8 cellular contexts compared by ENCODE assay signal in the genomic region with DNA sequence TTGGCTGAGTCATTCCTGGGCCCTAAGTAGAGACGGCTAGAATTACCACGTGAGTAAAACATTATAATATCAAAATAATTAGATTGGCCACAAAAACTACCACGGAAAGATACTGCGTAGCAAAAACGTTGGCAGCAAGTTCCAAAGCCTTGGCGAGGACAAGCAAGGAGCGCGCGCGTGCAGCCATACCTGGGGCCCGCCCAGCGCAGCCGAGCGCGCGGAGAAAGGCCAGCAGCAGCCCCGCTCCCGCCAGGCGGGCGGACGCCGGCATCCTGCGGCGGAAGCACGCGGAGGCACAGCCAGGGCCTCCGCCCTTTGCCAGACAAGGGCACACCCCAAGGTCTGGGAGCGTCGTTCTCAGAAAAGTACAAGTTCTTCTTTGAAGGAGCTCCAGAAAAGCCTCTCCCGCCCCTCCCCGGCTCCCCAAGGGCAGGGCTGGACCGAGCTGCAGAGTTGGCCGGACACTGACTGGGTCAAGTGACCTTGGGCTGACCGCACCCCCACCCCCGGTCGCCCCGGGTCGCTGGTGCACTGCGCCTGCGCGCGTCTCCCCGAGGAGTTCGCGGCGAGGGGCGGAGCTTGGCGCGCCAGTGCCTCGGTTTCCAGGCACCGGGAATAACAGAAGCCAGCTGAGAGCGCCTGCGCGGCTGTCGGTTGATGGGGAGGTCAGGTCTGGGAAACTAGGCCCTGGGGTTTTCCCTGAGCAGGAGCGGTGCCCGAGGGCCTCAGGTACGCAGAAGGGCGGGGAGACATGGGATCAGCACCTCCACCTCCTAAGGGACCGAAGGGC. TPM values are rescaled to one million over a fixed set of nuclear protein-coding genes. Genes with fewer than 3 reads are reported as not detected.
A peak's percentile ranks its signal among the peaks of the same experiment; 100 is the strongest.
DNase-seq lines count a peak whose midpoint lies in the region; ATAC-seq lines count a peak whose summit lies in the region.

A gene with protein sequence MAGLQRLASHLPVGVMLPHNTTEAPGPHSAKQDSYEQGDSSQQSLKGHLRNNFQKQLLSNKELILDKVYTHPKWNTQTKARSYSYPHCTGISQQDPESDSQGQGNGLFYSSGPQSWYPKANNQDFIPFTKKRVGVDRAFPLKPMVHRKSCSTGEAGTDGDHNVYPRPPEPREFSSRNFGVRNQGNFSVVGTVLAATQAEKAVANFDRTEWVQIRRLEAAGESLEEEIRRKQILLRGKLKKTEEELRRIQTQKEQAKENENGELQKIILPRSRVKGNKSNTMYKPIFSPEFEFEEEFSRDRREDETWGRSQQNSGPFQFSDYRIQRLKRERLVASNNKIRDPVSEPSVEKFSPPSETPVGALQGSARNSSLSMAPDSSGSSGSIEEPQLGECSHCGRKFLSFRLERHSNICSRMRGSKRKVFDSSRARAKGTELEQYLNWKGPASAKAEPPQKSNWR (plus strand): TSS at position 621 of the 790 bp plus-strand sequence. CDS start 933 bp downstream, outside the sequence.

- peaks cover 11% of the 10 kb centered on the region for H3K4me1 Mint-ChIP-seq in activated CD8-positive, alpha-beta T cell treated with anti-CD3 and anti-CD28 coated beads, Interleukin-2, amount 10 ng/mL, durations not matched to agents 7 days and 5 days (ENCODE audit: low read depth)
- peaks cover 2 to 4% of the 10 kb centered on the region in 2 donors for H3K4me1 Mint-ChIP-seq in effector memory CD8-positive, alpha-beta T cell (ENCODE audit: low read depth in 2 of 2)

- no peak within 1 kb of the TSS for H3K4me3 Mint-ChIP-seq in activated CD8-positive, alpha-beta T cell treated with anti-CD3 and anti-CD28 coated beads, Interleukin-2, amount 10 ng/mL, durations not matched to agents 7 days and 5 days
- no peak within 1 kb of the TSS for H3K4me3 Mint-ChIP-seq in effector memory CD8-positive, alpha-beta T cell

- H3K27ac ChIP-seq in ACC112 (ENCODE audit: low read depth, low read length) = peak within 1 kb of the TSS; percentile 87

- H3K27ac Mint-ChIP-seq in activated CD8-positive, alpha-beta T cell treated with anti-CD3 and anti-CD28 coated beads, Interleukin-2, amount 10 ng/mL, durations not matched to agents 7 days and 5 days = peak within 1 kb of the TSS; percentile 62
- H3K27ac Mint-ChIP-seq in effector memory CD8-positive, alpha-beta T cell = no peak within 1 kb of the TSS

- no peaks in the 10 kb centered on the region for H3K36me3 Mint-ChIP-seq in activated CD8-positive, alpha-beta T cell treated with anti-CD3 and anti-CD28 coated beads, Interleukin-2, amount 10 ng/mL, durations not matched to agents 7 days and 5 days (ENCODE audit: low read depth)
- no peaks in the 10 kb centered on the region for H3K36me3 Mint-ChIP-seq in effector memory CD8-positive, alpha-beta T cell (ENCODE audit: insufficient read depth)

- peak within 1 kb of the TSS; percentile 83 for H2AFZ ChIP-seq in ACC112 (ENCODE audit: low read length, unreplicated experiment)

- H3K9me3 Mint-ChIP-seq in activated CD8-positive, alpha-beta T cell treated with anti-CD3 and anti-CD28 coated beads, Interleukin-2, amount 10 ng/mL, durations not matched to agents 7 days and 5 days (ENCODE audit: insufficient read depth) = no peaks in the 10 kb centered on the region
- no peaks in the 10 kb centered on the region for H3K9me3 Mint-ChIP-seq in effector memory CD8-positive, alpha-beta T cell

- POLR2A ChIA-PET in activated CD8-positive, alpha-beta T cell treated with anti-CD3 and anti-CD28 coated beads, Interleukin-2, amount 10 ng/mL, durations not matched to agents 7 days and 5 days (lab: Charles Lee) = interaction anchor here (0.7 to 1.0 kb wide), 4 partner anchors 18 to 452 kb away, joined by 3 to 4 read pairs (median 3); a partner anchor contains a TSS

- H3K4me1 ChIP-seq in ACC112 (ENCODE audit: control insufficient read depth, insufficient read depth, low read length, unreplicated experiment) = peaks cover 16% of the 10 kb centered on the region

- H3K27me3 Mint-ChIP-seq in activated CD8-positive, alpha-beta T cell treated with anti-CD3 and anti-CD28 coated beads, Interleukin-2, amount 10 ng/mL, durations not matched to agents 7 days and 5 days (ENCODE audit: low read depth) = peaks cover 6% of the 10 kb centered on the region
- no peaks in the 10 kb centered on the region for H3K27me3 Mint-ChIP-seq in effector memory CD8-positive, alpha-beta T cell

- no peaks in the 10 kb centered on the region for H3K36me3 ChIP-seq in ACC112 (ENCODE audit: insufficient read depth, low read length)

- DNase-seq in NCI-H69 (lab: John Stamatoyannopoulos, UW) (peak; percentile 94), lung microvascular endothelial cell (ENCODE audit: low read depth in 2 of 2) (peak; percentile 94 to 95)
- DNase-seq in activated CD8-positive, alpha-beta T cell treated with anti-CD3 and anti-CD28 coated beads, Interleukin-2, amount 10 ng/mL, durations not matched to agents 7 days and 5 days = peak; percentile 69
- peak in 2 of 3 experiments; percentile 13 for DNase-seq in effector memory CD8-positive, alpha-beta T cell
- DNase-seq in stimulated activated CD4-positive, alpha-beta T cell treated with anti-CD3 and anti-CD28 coated beads, TNF-alpha, amount 100 ng/mL, for 4 hours (ENCODE audit: low read depth in 3 of 3) = peak; percentile 26 to 46 (median 31)

- H3K4me3 ChIP-seq in ACC112 (ENCODE audit: low read depth, low read length) = peak within 1 kb of the TSS; percentile 93

- H3K79me2 ChIP-seq in ACC112 (ENCODE audit: control insufficient read depth, insufficient read depth, low read length, unreplicated experiment) = peaks cover 21% of the 10 kb centered on the region

- no peaks in the 10 kb centered on the region for H3K27me3 ChIP-seq in ACC112 (ENCODE audit: insufficient read depth, low read length)

- CTCF ChIA-PET in activated CD8-positive, alpha-beta T cell treated with anti-CD3 and anti-CD28 coated beads, Interleukin-2, amount 10 ng/mL, durations not matched to agents 7 days and 5 days (lab: Charles Lee) = interaction anchor here (1.0 to 2.2 kb wide), 4 partner anchors 17 to 208 kb away, joined by 3 to 8 read pairs (median 4); a partner anchor contains a TSS

- ATAC-seq in GM18868 (IDR thresholded peaks at IDR 0.05; ENCODE audit: unreplicated experiment) (peak; percentile 57), HG03354 (IDR thresholded peaks at IDR 0.05; ENCODE audit: poor library complexity, severe bottlenecking, unreplicated experiment) (peak; percentile 76)
- peak; percentile 94 for ATAC-seq in activated CD8-positive, alpha-beta T cell treated with anti-CD3 and anti-CD28 coated beads, Interleukin-2, amount 10 ng/mL, durations not matched to agents 7 days and 5 days
- ATAC-seq in effector memory CD8-positive, alpha-beta T cell (replicated peaks) = peak; percentile 85

RNA-seq across cellular contexts. Expression of the gene that starts here (rescaled TPM):
- 1 to 10 TPM; 1.3 to 1.4 TPM for total RNA-seq in activated CD8-positive, alpha-beta T cell treated with anti-CD3 and anti-CD28 coated beads, Interleukin-2, amount 10 ng/mL, durations not matched to agents 7 days and 5 days
- total RNA-seq in lung microvascular endothelial cell = 0.40 and 0.44 TPM in 2 replicates

Comparison
In these comparisons a context has a peak if more than half of its experiments do, and no peak if none do; other contexts are left out.
1. Peak in every context shown above with its lines: DNase-seq, ATAC-seq, H3K4me3 ChIP-seq and H3K27ac ChIP-seq.
2. Peak in DNase-seq in lung microvascular endothelial cell; RNA of the gene not detected or under 1 TPM.
3. DNase-seq: peak in every context shown above with its lines; median percentile 94 in lung microvascular endothelial cell; 94 in NCI-H69; 69 in activated CD8-positive, alpha-beta T cell treated with anti-CD3 and anti-CD28 coated beads, Interleukin-2, amount 10 ng/mL, durations not matched to agents 7 days and 5 days; 31 in stimulated activated CD4-positive, alpha-beta T cell treated with anti-CD3 and anti-CD28 coated beads, TNF-alpha, amount 100 ng/mL, for 4 hours; 13 in effector memory CD8-positive, alpha-beta T cell.